14 cellular contexts compared by ENCODE assay signal in genomic region chr15:30044826-30045225, GRCh38. TPM values are rescaled to one million over a fixed set of nuclear protein-coding genes. Genes with fewer than 3 reads are reported as not detected.
"Had no signal": no experiment of that assay in that cellular context is flagged by ENCODE, and none has a peak within 500 bp of the region (broad histone marks: within the 10 kb centered on the region; RNA-seq: fewer than 3 reads in every experiment).

No MANE protein-coding gene starts in this region.

RNA-seq across cellular contexts. Expression of gene GOLGA8J, which starts 37.9 kb away (rescaled TPM):
- total RNA-seq: activated CD4-positive, alpha-beta memory T cell treated with anti-CD3 and anti-CD28 coated beads for 36 hours; activated CD4-positive, alpha-beta T cell treated with anti-CD3 and anti-CD28 coated beads, Interleukin-2, amount 10 ng/mL, durations not matched to agents 24 days and 14 days; activated CD8-positive, alpha-beta memory T cell treated with anti-CD3 and anti-CD28 coated beads for 36 hours; activated naive CD4-positive, alpha-beta T cell treated with anti-CD3 and anti-CD28 coated beads for 36 hours; activated naive CD8-positive, alpha-beta T cell treated with anti-CD3 and anti-CD28 coated beads for 36 hours; activated T-cell treated with anti-CD3 and anti-CD28 coated beads, Interleukin-2, amount 50 U/mL, for 72 hours; activated T-helper 17 cell treated with anti-CD3 and anti-CD28 coated beads, Interleukin-2, amount 50 U/mL, for 72 hours; astrocyte; body of pancreas; cardiac septum; T-cell; T-helper 2 cell treated with Interferon-gamma antibody and Interleukin-4, amounts not matched to agents 100 ng/mL and 5 ng/mL, for 36 hours had no signal
- polyA plus RNA-seq: adrenal gland, aorta had no signal
